ENCODE assay signal across 28 cellular contexts in the genomic region with DNA sequence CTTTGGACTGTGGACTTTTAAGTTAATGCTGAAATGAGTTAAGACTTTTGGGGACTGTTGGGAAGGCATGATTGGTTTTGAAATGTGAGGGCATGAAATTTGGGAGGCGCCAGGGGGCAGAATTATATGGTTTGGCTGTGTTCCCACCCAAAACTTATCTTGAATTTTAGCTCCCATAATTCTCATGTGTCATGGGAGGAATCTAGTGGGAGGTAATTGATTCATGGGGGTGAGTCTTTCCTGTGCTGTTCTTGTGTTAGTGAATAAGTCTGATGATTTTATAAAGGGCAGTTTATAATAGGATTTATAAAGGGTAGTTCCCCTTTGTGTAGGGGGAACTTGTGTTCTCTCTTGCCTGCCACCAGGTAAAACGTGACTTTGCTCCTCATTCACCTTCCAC.
"Had no signal": no experiment of that assay in that cellular context is flagged by ENCODE, and none has a peak within 500 bp of the region (broad histone marks: within the 10 kb centered on the region; RNA-seq: fewer than 3 reads in every experiment).

No MANE protein-coding gene starts in this region.

- ATAC-seq: mucosa of descending colon; naive thymus-derived CD8-positive, alpha-beta T cell; right cardiac atrium; sciatic nerve; stimulated activated naive B cell treated with anti-CD40 and anti-IgM and Interleukin-4, amounts not matched to agents 10 μg/mL and 1 μg/mL and 100 μg/mL, for 72 hours; stimulated activated naive CD8-positive, alpha-beta T cell treated with anti-CD3 and anti-CD28 coated beads, Interleukin-15, Interleukin-2, amounts not matched to agents 100 U/mL and 50 U/mL, for 24 hours had no signal

- H3K27ac ChIP-seq: hepatocyte, left ventricle myocardium inferior, neural progenitor cell, neutrophil, ovary, skin epidermis, stomach, testis, thyroid gland, transverse colon, upper lobe of left lung, vagina had no signal

- DNase-seq: islet precursor cell; left ventricle myocardium inferior; midbrain; mucosa of descending colon; naive thymus-derived CD8-positive, alpha-beta T cell; nephron progenitor cell; occipital lobe; ovary; retina; right cardiac atrium; stimulated activated CD4-positive, alpha-beta T cell treated with anti-CD3 and anti-CD28 coated beads, Interleukin-12 subunit alpha, Interleukin-12 subunit beta, amount 100 ng/mL, for 4 hours; stimulated activated CD4-positive, alpha-beta T cell treated with anti-CD3 and anti-CD28 coated beads, Interleukin-15, amount 100 ng/mL, for 24 hours; stimulated activated CD4-positive, alpha-beta T cell treated with anti-CD3 and anti-CD28 coated beads, Interleukin-2, amount 100 ng/mL, for 24 hours; stimulated activated CD4-positive, alpha-beta T cell treated with anti-CD3 and anti-CD28 coated beads, Interleukin-4, amount 100 ng/mL, for 1 hour; stimulated activated naive B cell treated with anti-CD40 and anti-IgM and Interleukin-4, amounts not matched to agents 10 μg/mL and 1 μg/mL and 100 μg/mL, for 72 hours; stimulated activated naive CD8-positive, alpha-beta T cell treated with anti-CD3 and anti-CD28 coated beads, Interleukin-15, Interleukin-2, amounts not matched to agents 100 U/mL and 50 U/mL, for 24 hours; stomach; testis; thyroid gland; transverse colon; upper lobe of left lung had no signal

- H3K4me2 ChIP-seq: hepatocyte, neural progenitor cell had no signal

- H3K9me3 ChIP-seq: ovary, stomach, testis, thyroid gland, upper lobe of left lung, vagina had no signal

- H3K79me2 ChIP-seq: hepatocyte had no signal

- H3K36me3 ChIP-seq: left ventricle myocardium inferior, neural progenitor cell, neutrophil, ovary, stomach, thyroid gland, transverse colon, upper lobe of left lung, vagina had no signal

- H3K27me3 ChIP-seq: hepatocyte, neural progenitor cell, neutrophil, ovary, stomach, testis, thyroid gland, transverse colon, upper lobe of left lung, vagina had no signal

- H3K4me1 ChIP-seq: left ventricle myocardium inferior, neural progenitor cell, stomach, testis, thyroid gland, transverse colon, upper lobe of left lung, vagina had no signal

- H3K4me3 ChIP-seq: hepatocyte, left ventricle myocardium inferior, lung, mucosa of descending colon, neural progenitor cell, ovary, skin epidermis, stomach, testis, thyroid gland, transverse colon, upper lobe of left lung, vagina had no signal

- H2AFZ ChIP-seq: hepatocyte, neural progenitor cell had no signal

- H3K9ac ChIP-seq: neural progenitor cell had no signal
